ENCODE assay signal across 18 cellular contexts in genomic region chr2:219437141-219437540, GRCh38. TPM values are rescaled to one million over a fixed set of nuclear protein-coding genes. Genes with fewer than 3 reads are reported as not detected.
DNase-seq lines count a peak whose midpoint lies in the region; ATAC-seq and TF ChIP-seq lines count a peak whose summit lies in the region.
"Had no signal": no experiment of that assay in that cellular context is flagged by ENCODE, and none has a peak within 500 bp of the region (broad histone marks: within the 10 kb centered on the region; RNA-seq: fewer than 3 reads in every experiment).

No MANE protein-coding gene starts in this region.

- TF ChIP-seq POLR2A in sigmoid colon (IDR thresholded peaks at IDR 0.05) (no peak), uterus (IDR thresholded peaks at IDR 0.05) (no peak)

- 81 to 82% methylated on average over 3 of the region's 3 CpGs for WGBS in sigmoid colon, 2 donors

- TF ChIP-seq CTCF in right atrium auricular region (IDR thresholded peaks at IDR 0.05) = no peak
- TF ChIP-seq CTCF in sigmoid colon (IDR thresholded peaks at IDR 0.05) = no peak
- TF ChIP-seq CTCF in uterus (IDR thresholded peaks at IDR 0.05) = no peak

- H3K27ac ChIP-seq in right atrium auricular region (peak overlapping the region; percentile 89 to 93), sigmoid colon (peak overlapping the region; percentile 96 to 99 (median 99)), uterus (peak overlapping the region; percentile 92 to 96)
- H3K27ac ChIP-seq: C4-2B, KMS-11 had no signal

- no peak for ATAC-seq in left cardiac atrium
- ATAC-seq in HG03175 (IDR thresholded peaks at IDR 0.05; ENCODE audit: unreplicated experiment) = no peak
- ATAC-seq: HepG2 had no signal

- H3K27me3 ChIP-seq in right atrium auricular region = no peaks in the 10 kb centered on the region
- peaks cover 0 to 13% (median 11%) of the 10 kb centered on the region in 3 donors for H3K27me3 ChIP-seq in sigmoid colon
- no peaks in the 10 kb centered on the region for H3K27me3 ChIP-seq in uterus
- H3K27me3 ChIP-seq: MG63 had no signal

- H3K9me3 ChIP-seq in right atrium auricular region (no peaks in the 10 kb centered on the region), sigmoid colon (no peaks in the 10 kb centered on the region), uterus (no peaks in the 10 kb centered on the region)
- H3K9me3 ChIP-seq: MG63, Peyer's patch had no signal

- H3K4me3 ChIP-seq in right atrium auricular region (no peak overlapping the region), sigmoid colon (no peak overlapping the region), uterus (no peak overlapping the region)
- H3K4me3 ChIP-seq: MG63, Peyer's patch had no signal

- H3K4me1 ChIP-seq in right atrium auricular region (peaks cover 0 to 37% of the 10 kb centered on the region in 2 donors), sigmoid colon (peaks cover 0 to 77% (median 75%) of the 10 kb centered on the region in 4 donors), uterus (peaks cover 0 to 10% of the 10 kb centered on the region in 2 donors)

- DNase-seq in cardiac septum (ENCODE audit: low spot score) = peak; percentile 73
- no peak for DNase-seq in left cardiac atrium
- no peak for DNase-seq in right atrium auricular region (ENCODE audit: low spot score)
- peak; percentile 88 for DNase-seq in sigmoid colon
- DNase-seq in uterus = peak; percentile 42 to 72
- no peak for DNase-seq in midbrain (lab: John Stamatoyannopoulos, UW)
- DNase-seq in NCI-H748 (lab: John Stamatoyannopoulos, UW; ENCODE audit: unreplicated experiment) = no peak
- DNase-seq: 8988T, H7, NCI-H1105, NCI-H2029, NCI-H510A treated with DMSO at 0.1 percent for 48 hours, Peyer's patch had no signal

- intact Hi-C loops in cardiac septum (cut with DNase I) = no loop called here
- intact Hi-C loops in left cardiac atrium (cut with DNase I) = no loop called here
- intact Hi-C loops in sigmoid colon (cut with DNase I) = no loop called here
- intact Hi-C loops in uterus (cut with DNase I; ENCODE audit: low total_unique reads) = no loop called here

- H3K36me3 ChIP-seq in right atrium auricular region (no peaks in the 10 kb centered on the region), sigmoid colon (no peaks in the 10 kb centered on the region), uterus (no peaks in the 10 kb centered on the region)
- H3K36me3 ChIP-seq: MG63, Peyer's patch had no signal

- TF ChIP-seq EP300 in sigmoid colon (IDR thresholded peaks at IDR 0.05) = peak in 2 of 4 donors; percentile 59 to 84

RNA-seq across cellular contexts. Expression of gene SPEG, which starts 2.5 kb away (rescaled TPM):
- total RNA-seq in cardiac septum (199 TPM), left cardiac atrium (10 to 100 TPM; 94.6 to 94.9 TPM), right atrium auricular region (10 to 100 TPM; 82.2 to 90.8 TPM), sigmoid colon (100 to 1,000 TPM; 123 to 321 (median 194) TPM), uterus (100 to 1,000 TPM in 1 of 4 donors, 10 to 100 TPM in 3; 22.9 to 318 (median 36.1) TPM)
- 10 to 100 TPM in 2 of 3 donors, 1 to 10 TPM in 1; 6.0 to 25.4 (median 13.4) TPM for polyA plus RNA-seq in sigmoid colon

RNA-seq across cellular contexts. Expression of gene DES, which starts 19.0 kb away (rescaled TPM):
- total RNA-seq in cardiac septum (21,230 TPM), left cardiac atrium (1,000 to 10,000 TPM; 5,895 to 7,519 TPM), right atrium auricular region (over 10,000 TPM; 12,280 to 13,654 TPM), sigmoid colon (over 10,000 TPM in 3 of 4 donors, 1,000 to 10,000 TPM in 1; 7,366 to 30,562 (median 13,340) TPM), uterus (1,000 to 10,000 TPM in 2 of 4 donors, 100 to 1,000 TPM in 2; 578 to 3,551 (median 1,628) TPM)
- polyA plus RNA-seq in sigmoid colon = 100 to 1,000 TPM in 2 of 3 donors, 10 to 100 TPM in 1; 35.1 to 264 (median 162) TPM
- total RNA-seq: HepG2 had no signal
- polyA plus RNA-seq: HepG2 had no signal

RNA-seq across cellular contexts. Expression of gene DNPEP, which starts 49.4 kb away (rescaled TPM):
- total RNA-seq in cardiac septum (47.2 TPM), left cardiac atrium (10 to 100 TPM; 52.6 to 70.5 TPM), right atrium auricular region (10 to 100 TPM; 48.1 to 51.2 TPM), sigmoid colon (10 to 100 TPM; 43.2 to 62.8 (median 53.1) TPM), uterus (10 to 100 TPM; 35.9 to 93.7 (median 47.5) TPM)
- polyA plus RNA-seq in sigmoid colon = 100 to 1,000 TPM; 108 to 137 (median 132) TPM

Comparison
In these comparisons a context has a peak if more than half of its experiments do, and no peak if none do; other contexts are left out.
1. DNase-seq: peak in cardiac septum (single experiment), sigmoid colon (single experiment) and uterus (2 of 2); none in left cardiac atrium (single experiment), right atrium auricular region (single experiment), midbrain (single experiment) and NCI-H748 (single experiment).
2. Peak in every context shown above with its lines, with median percentiles within 50 percentile points of each other: H3K27ac ChIP-seq.